In the genomic region with DNA sequence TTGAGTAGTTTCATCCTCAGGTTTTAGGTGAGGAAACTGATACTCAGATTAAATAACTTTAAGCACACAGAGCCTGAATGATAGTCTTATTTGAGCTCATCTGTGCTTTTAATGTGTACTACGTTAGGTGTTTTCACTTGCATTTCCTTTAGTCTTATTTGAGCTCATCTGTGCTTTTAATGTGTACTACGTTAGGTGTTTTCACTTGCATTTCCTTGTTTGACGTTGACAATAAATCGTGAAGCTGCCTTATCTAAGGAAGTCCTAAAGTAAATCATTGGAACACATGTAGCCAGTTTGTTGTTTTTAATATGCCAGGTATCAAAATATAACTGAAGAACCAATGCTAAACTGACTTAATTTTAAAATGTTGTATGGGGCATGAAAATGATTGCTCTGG, we compare ENCODE assay signal across 1 cellular context.
TF ChIP-seq lines count a peak whose summit lies in the region.

No MANE protein-coding gene starts in this region.

TF ChIP-seq in HepG2, 621 proteins besides CTCF, POLR2A, EP300 and RAD21 (continued from another document):
- TF ChIP-seq MED1 (CRISPR knock-in tag; IDR thresholded peaks at IDR 0.05) (no peak), ZFP62 (CRISPR knock-in tag; IDR thresholded peaks at IDR 0.05) (no peak)
